ENCODE assay signal across 1 cellular context in genomic region chr1:160098852-160099647, GRCh38.
TF ChIP-seq lines count a peak whose summit lies in the region.

No MANE protein-coding gene starts in this region.

TF ChIP-seq in K562, 482 proteins besides CTCF, POLR2A, EP300 and RAD21 (continued from another document):
- TF ChIP-seq AFF1 (IDR thresholded peaks at IDR 0.05; ENCODE audit: low read depth in 1 of 2, partially characterized antibody in 2 of 2), result peak in 1 of 2 experiments; percentile 22
